In the genomic region with DNA sequence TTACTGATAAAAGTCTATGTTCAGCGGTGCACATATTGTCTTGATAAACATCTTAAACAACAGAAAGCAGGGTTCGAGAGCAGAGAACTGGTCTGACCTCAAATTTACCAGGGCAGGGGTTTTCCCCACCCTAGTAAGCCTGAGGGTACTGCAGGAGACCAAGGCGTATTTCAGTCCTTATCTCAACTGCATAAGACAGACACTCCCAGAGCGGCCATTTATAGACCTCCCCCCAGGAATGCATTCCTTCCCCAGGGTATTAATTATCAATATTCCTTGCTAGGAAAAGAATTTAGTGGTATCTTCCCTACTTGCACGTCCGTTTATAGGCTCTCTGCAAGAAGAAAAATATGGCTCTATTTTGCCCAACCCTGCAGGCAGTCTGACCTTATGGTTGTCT, we compare ENCODE assay signal across 1 cellular context.
TF ChIP-seq lines count a peak whose summit lies in the region.

No MANE protein-coding gene starts in this region.

TF ChIP-seq in K562, 482 proteins besides CTCF, POLR2A, EP300 and RAD21 (continued from another document):
- TF ChIP-seq, protein P1, sequence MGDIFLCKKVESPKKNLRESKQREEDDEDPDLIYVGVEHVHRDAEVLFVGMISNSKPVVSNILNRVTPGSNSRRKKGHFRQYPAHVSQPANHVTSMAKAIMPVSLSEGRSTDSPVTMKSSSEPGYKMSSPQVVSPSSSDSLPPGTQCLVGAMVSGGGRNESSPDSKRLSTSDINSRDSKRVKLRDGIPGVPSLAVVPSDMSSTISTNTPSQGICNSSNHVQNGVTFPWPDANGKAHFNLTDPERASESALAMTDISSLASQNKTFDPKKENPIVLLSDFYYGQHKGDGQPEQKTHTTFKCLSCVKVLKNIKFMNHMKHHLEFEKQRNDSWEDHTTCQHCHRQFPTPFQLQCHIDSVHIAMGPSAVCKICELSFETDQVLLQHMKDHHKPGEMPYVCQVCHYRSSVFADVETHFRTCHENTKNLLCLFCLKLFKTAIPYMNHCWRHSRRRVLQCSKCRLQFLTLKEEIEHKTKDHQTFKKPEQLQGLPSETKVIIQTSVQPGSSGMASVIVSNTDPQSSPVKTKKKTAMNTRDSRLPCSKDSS (IDR thresholded peaks at IDR 0.05; ENCODE audit: low read depth, partially characterized antibody), result peak; percentile 20
